In genomic region chr3:129230311-129231019, GRCh38 we compare ENCODE assay signal across 1 cellular context.
A peak's percentile ranks its signal among the peaks of the same experiment; 100 is the strongest.
TF ChIP-seq lines count a peak whose summit lies in the region.

No MANE protein-coding gene starts in this region.

TF ChIP-seq in HepG2, 621 proteins besides CTCF, POLR2A, EP300 and RAD21:
- TF ChIP-seq, protein P1, sequence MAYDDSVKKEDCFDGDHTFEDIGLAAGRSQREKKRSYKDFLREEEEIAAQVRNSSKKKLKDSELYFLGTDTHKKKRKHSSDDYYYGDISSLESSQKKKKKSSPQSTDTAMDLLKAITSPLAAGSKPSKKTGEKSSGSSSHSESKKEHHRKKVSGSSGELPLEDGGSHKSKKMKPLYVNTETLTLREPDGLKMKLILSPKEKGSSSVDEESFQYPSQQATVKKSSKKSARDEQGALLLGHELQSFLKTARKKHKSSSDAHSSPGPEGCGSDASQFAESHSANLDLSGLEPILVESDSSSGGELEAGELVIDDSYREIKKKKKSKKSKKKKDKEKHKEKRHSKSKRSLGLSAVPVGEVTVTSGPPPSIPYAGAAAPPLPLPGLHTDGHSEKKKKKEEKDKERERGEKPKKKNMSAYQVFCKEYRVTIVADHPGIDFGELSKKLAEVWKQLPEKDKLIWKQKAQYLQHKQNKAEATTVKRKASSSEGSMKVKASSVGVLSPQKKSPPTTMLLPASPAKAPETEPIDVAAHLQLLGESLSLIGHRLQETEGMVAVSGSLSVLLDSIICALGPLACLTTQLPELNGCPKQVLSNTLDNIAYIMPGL (CRISPR knock-in tag; IDR thresholded peaks at IDR 0.05; ENCODE audit: borderline replicate concordance in 1 of 2, low read depth in 1 of 2) = no peak
- TF ChIP-seq HMG20A (CRISPR knock-in tag; IDR thresholded peaks at IDR 0.05; ENCODE audit: borderline replicate concordance) = peak; percentile 31; the same call in 1 of the 2 replicates
- no peak for TF ChIP-seq ZNF317 (CRISPR knock-in tag; IDR thresholded peaks at IDR 0.05)
- TF ChIP-seq ZNF644 (CRISPR knock-in tag; IDR thresholded peaks at IDR 0.05; ENCODE audit: low read depth) = peak; percentile 54; the same call in 1 of the 2 replicates
- TF ChIP-seq RCOR2 (CRISPR knock-in tag; IDR thresholded peaks at IDR 0.05) = 0 out of 2 replicates have a peak, but pooled peaks have one; percentile 40
- peak; percentile 89 for TF ChIP-seq FOSL2 (CRISPR knock-in tag; IDR thresholded peaks at IDR 0.05)
- TF ChIP-seq ARID5B (CRISPR knock-in tag; IDR thresholded peaks at IDR 0.05) = peak; percentile 28; the same call in 1 of the 2 replicates
TF ChIP-seq in HepG2: peak in this region for 5.
